ENCODE assay signal across 8 cellular contexts in the genomic region with DNA sequence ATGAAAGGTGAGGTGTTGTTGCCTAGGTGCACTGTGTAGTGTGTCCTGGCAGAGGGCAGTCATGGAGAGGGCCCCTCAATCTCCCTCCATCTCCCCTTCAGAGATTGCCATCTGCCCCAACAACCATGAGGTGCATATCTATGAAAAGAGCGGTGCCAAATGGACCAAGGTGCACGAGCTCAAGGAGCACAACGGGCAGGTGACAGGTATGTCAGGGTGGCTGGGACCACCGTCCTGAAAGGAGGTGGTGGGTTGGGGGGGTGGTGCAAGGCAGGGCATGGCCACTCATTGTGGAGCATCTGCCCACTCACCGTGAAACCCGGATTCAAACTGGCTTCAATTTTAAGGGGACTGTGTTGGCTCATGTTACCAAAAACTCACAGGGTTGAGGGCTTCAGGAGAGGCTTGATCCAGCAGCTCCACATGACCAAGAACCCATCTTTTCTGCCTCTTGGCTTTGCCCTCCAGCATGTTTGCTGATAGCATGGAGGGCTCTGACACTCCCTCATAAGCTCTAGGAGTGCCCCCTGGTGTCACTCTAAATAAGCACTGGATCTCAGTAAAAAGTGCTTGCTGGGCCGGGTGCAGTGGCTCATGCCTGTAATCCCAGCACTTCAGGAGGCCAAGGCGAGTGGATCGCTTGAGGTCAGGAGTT. TPM values are rescaled to one million over a fixed set of nuclear protein-coding genes. Genes with fewer than 3 reads are reported as not detected.
A peak's percentile ranks its signal among the peaks of the same experiment; 100 is the strongest.
DNase-seq lines count a peak whose midpoint lies in the region; ATAC-seq and TF ChIP-seq lines count a peak whose summit lies in the region.

No MANE protein-coding gene starts in this region.

- no peak for ATAC-seq in HG03025 (IDR thresholded peaks at IDR 0.05; ENCODE audit: low FRiP score, unreplicated experiment)

- no peaks in the 10 kb centered on the region for H3K9me2 ChIP-seq in SU-DHL-6 (replicated peaks; ENCODE audit: insufficient read depth, low read length)

- H3K27ac Mint-ChIP-seq in mesothelial cell of epicardium: no peak overlapping the region

- no peaks in the 10 kb centered on the region for H3K27me3 ChIP-seq in SU-DHL-6 (ENCODE audit: low read length)

- 0 out of 2 replicates have a peak, but pooled peaks cover under 1% of the 10 kb centered on the region for H3F3A ChIP-seq in SU-DHL-6 (ENCODE audit: insufficient read depth)

- H3K9ac ChIP-seq in SU-DHL-6 (ENCODE audit: low read length): no peak overlapping the region

- no peaks in the 10 kb centered on the region for H3K27me3 Mint-ChIP-seq in mesothelial cell of epicardium (ENCODE audit: low read depth)

- no peak overlapping the region for H3K4me3 ChIP-seq in SU-DHL-6 (ENCODE audit: insufficient read depth, low read length, poor library complexity, severe bottlenecking)

- H3K9me3 ChIP-seq in SU-DHL-6 (ENCODE audit: insufficient read depth, low read length): no peaks in the 10 kb centered on the region

- TF ChIP-seq CTCF in GM20000 (IDR thresholded peaks at IDR 0.05; ENCODE audit: extremely low read depth, missing control alignments): peak; percentile 34
- TF ChIP-seq CTCF in SU-DHL-6 (IDR thresholded peaks at IDR 0.05; ENCODE audit: insufficient read depth, low read length, poor library complexity, severe bottlenecking): peak; percentile 24
- TF ChIP-seq CTCF in mesothelial cell of epicardium (IDR thresholded peaks at IDR 0.05; ENCODE audit: unreplicated experiment): no peak

- H3K4me3 Mint-ChIP-seq in mesothelial cell of epicardium: no peak overlapping the region

- H3K79me2 ChIP-seq in SU-DHL-6 (ENCODE audit: insufficient read depth, low read length): peaks cover 32% of the 10 kb centered on the region

- H2AFZ ChIP-seq in SU-DHL-6 (ENCODE audit: low read depth, low read length, severe bottlenecking): no peak overlapping the region

- H3K4me1 Mint-ChIP-seq in mesothelial cell of epicardium: no peaks in the 10 kb centered on the region

- H3K9me3 Mint-ChIP-seq in mesothelial cell of epicardium: no peaks in the 10 kb centered on the region

- peak; percentile 52 for DNase-seq in CD1c-positive myeloid dendritic cell (ENCODE audit: extremely low spot score)
- no peak for DNase-seq in GM20000 (ENCODE audit: low spot score)
- peak; percentile 37 for DNase-seq in foreskin melanocyte
- DNase-seq in NCI-H2081 (lab: John Stamatoyannopoulos, UW): no peak
- DNase-seq in HT-29 (ENCODE audit: low spot score): no peak
- DNase-seq in mesothelial cell of epicardium (ENCODE audit: low spot score in 2 of 2, unreplicated experiment in 2 of 2): no peak

- peaks cover 10% of the 10 kb centered on the region for H3K36me3 Mint-ChIP-seq in mesothelial cell of epicardium

- peaks cover 5% of the 10 kb centered on the region; the same call in 1 of the 2 replicates for H4K20me1 ChIP-seq in SU-DHL-6 (ENCODE audit: low read depth, low read length)

- H3K36me3 ChIP-seq in SU-DHL-6 (ENCODE audit: low read length): 0 out of 2 replicates have a peak, but pooled peaks cover 2% of the 10 kb centered on the region

- H3K4me2 ChIP-seq in SU-DHL-6 (ENCODE audit: low read depth, low read length, poor library complexity, severe bottlenecking): no peak overlapping the region

- no peak overlapping the region for H3K27ac ChIP-seq in SU-DHL-6 (ENCODE audit: low read depth, low read length)

RNA-seq across cellular contexts. Expression of a gene that starts 12.2 kb away (rescaled TPM):
- total RNA-seq in HT-29 (2014; rRNA removed; shearing (Covaris generic)): 987 and 1,117 TPM in 2 replicates
- 30.0 to 35.3 TPM (median 32.5 TPM) in 3 replicates for total RNA-seq in mesothelial cell of epicardium

RNA-seq across cellular contexts. Expression of a gene that starts 21.7 kb away (rescaled TPM):
- 51.2 and 57.8 TPM in 2 replicates for total RNA-seq in HT-29 (2014; rRNA removed; shearing (Covaris generic))
- 98.2 to 103 TPM (median 99.4 TPM) in 3 replicates for total RNA-seq in mesothelial cell of epicardium

RNA-seq across cellular contexts. Expression of a gene that starts 22.1 kb away (rescaled TPM):
- 120 and 130 TPM in 2 replicates for total RNA-seq in HT-29 (2014; rRNA removed; shearing (Covaris generic))
- 63.1 to 79.2 TPM (median 70.3 TPM) in 3 replicates for total RNA-seq in mesothelial cell of epicardium

RNA-seq across cellular contexts. Expression of a gene that starts 51.9 kb away (rescaled TPM):
- 18.2 and 22.3 TPM in 2 replicates for total RNA-seq in HT-29 (2014; rRNA removed; shearing (Covaris generic))
- total RNA-seq in mesothelial cell of epicardium: 6.7 to 12.3 TPM (median 10.5 TPM) in 3 replicates

RNA-seq across cellular contexts. Expression of a gene that starts 52.0 kb away (rescaled TPM):
- total RNA-seq in HT-29 (2014; rRNA removed; shearing (Covaris generic)): 101 and 112 TPM in 2 replicates
- 67.5 to 72.8 TPM (median 69.5 TPM) in 3 replicates for total RNA-seq in mesothelial cell of epicardium

Comparison
In these comparisons a context has a peak if more than half of its experiments do, and no peak if none do; other contexts are left out.
1. DNase-seq: peak in CD1c-positive myeloid dendritic cell (single experiment) and foreskin melanocyte (single experiment); none in GM20000 (single experiment), NCI-H2081 (0 of 2), HT-29 (single experiment) and mesothelial cell of epicardium (0 of 2).
2. RNA of a gene that starts 12.2 kb away (total RNA-seq): 987 to 1,117 TPM in HT-29; 30.0 to 35.3 TPM in mesothelial cell of epicardium; every median in the first group is over 10 times any median in the second.